Comparison of ENCODE assay signal across 21 cellular contexts in the genomic region with DNA sequence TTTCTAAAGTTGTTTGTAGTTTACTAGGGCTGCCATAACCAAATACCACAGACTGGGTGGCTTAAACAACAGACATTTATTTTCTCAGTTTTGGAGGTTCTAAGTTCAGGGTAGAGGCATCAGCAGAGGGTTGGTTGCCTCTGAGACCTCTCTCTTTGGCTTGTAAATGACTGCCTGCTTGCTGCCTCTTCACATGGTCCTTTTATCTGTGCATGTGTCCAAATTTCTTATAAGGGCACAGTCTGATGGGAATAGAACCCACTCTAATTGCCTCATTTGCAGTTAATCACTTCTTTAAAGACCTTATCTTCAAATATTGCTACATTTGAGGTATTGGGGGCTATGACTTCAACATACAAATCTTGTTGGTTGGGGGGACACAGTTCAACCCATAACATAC. TPM values are rescaled to one million over a fixed set of nuclear protein-coding genes. Genes with fewer than 3 reads are reported as not detected.
DNase-seq lines count a peak whose midpoint lies in the region; ATAC-seq and TF ChIP-seq lines count a peak whose summit lies in the region.
"Had no signal": no experiment of that assay in that cellular context is flagged by ENCODE, and none has a peak within 500 bp of the region (broad histone marks: within the 10 kb centered on the region; RNA-seq: fewer than 3 reads in every experiment).

No MANE protein-coding gene starts in this region.

- H3K4me3 Mint-ChIP-seq in activated CD4-positive, alpha-beta T cell treated with anti-CD3 and anti-CD28 coated beads, Interleukin-2, amount 10 ng/mL, durations not matched to agents 24 days and 14 days: no peak overlapping the region
- peak overlapping the region; percentile 15 for H3K4me3 Mint-ChIP-seq in CD4-positive, alpha-beta T cell
- no peak overlapping the region for H3K4me3 Mint-ChIP-seq in activated T-helper 17 cell treated with anti-CD3 and anti-CD28 coated beads, Interleukin-2, amount 50 U/mL, for 72 hours
- H3K4me3 Mint-ChIP-seq in natural killer cell: no peak overlapping the region
- H3K4me3 Mint-ChIP-seq: dendritic cell treated with granulocyte-macrophage colony-stimulating factor and Interleukin-4, amounts not matched to agents 40 ng/mL and 50 ng/mL, for 4 days had no signal

- no peak overlapping the region for H3K27ac ChIP-seq in CD4-positive, alpha-beta T cell (ENCODE audit: low read depth, low read length)
- H3K27ac ChIP-seq: A549, body of pancreas, stomach, upper lobe of right lung had no signal

- peak overlapping the region; percentile 62 for H3K27ac Mint-ChIP-seq in activated CD4-positive, alpha-beta T cell treated with anti-CD3 and anti-CD28 coated beads, Interleukin-2, amount 10 ng/mL, durations not matched to agents 24 days and 14 days
- H3K27ac Mint-ChIP-seq in CD4-positive, alpha-beta T cell: peak overlapping the region; percentile 71
- peak overlapping the region; percentile 56 for H3K27ac Mint-ChIP-seq in activated T-helper 17 cell treated with anti-CD3 and anti-CD28 coated beads, Interleukin-2, amount 50 U/mL, for 72 hours
- peak overlapping the region; percentile 32 to 81 for H3K27ac Mint-ChIP-seq in natural killer cell
- H3K27ac Mint-ChIP-seq: dendritic cell treated with granulocyte-macrophage colony-stimulating factor and Interleukin-4, amounts not matched to agents 40 ng/mL and 50 ng/mL, for 4 days had no signal

- no peaks in the 10 kb centered on the region for H3K9me3 Mint-ChIP-seq in activated CD4-positive, alpha-beta T cell treated with anti-CD3 and anti-CD28 coated beads, Interleukin-2, amount 10 ng/mL, durations not matched to agents 24 days and 14 days
- H3K9me3 Mint-ChIP-seq in CD4-positive, alpha-beta T cell: no peaks in the 10 kb centered on the region
- H3K9me3 Mint-ChIP-seq in activated T-helper 17 cell treated with anti-CD3 and anti-CD28 coated beads, Interleukin-2, amount 50 U/mL, for 72 hours: no peaks in the 10 kb centered on the region
- no peaks in the 10 kb centered on the region for H3K9me3 Mint-ChIP-seq in natural killer cell
- H3K9me3 Mint-ChIP-seq: dendritic cell treated with granulocyte-macrophage colony-stimulating factor and Interleukin-4, amounts not matched to agents 40 ng/mL and 50 ng/mL, for 4 days had no signal

- no peaks in the 10 kb centered on the region for H3K27me3 Mint-ChIP-seq in activated CD4-positive, alpha-beta T cell treated with anti-CD3 and anti-CD28 coated beads, Interleukin-2, amount 10 ng/mL, durations not matched to agents 24 days and 14 days
- H3K27me3 Mint-ChIP-seq in CD4-positive, alpha-beta T cell: no peaks in the 10 kb centered on the region
- H3K27me3 Mint-ChIP-seq in activated T-helper 17 cell treated with anti-CD3 and anti-CD28 coated beads, Interleukin-2, amount 50 U/mL, for 72 hours: no peaks in the 10 kb centered on the region
- no peaks in the 10 kb centered on the region for H3K27me3 Mint-ChIP-seq in natural killer cell (ENCODE audit: low read depth in 2 of 2)
- H3K27me3 Mint-ChIP-seq: dendritic cell treated with granulocyte-macrophage colony-stimulating factor and Interleukin-4, amounts not matched to agents 40 ng/mL and 50 ng/mL, for 4 days had no signal

- peaks cover 47% of the 10 kb centered on the region for H3K4me1 Mint-ChIP-seq in activated CD4-positive, alpha-beta T cell treated with anti-CD3 and anti-CD28 coated beads, Interleukin-2, amount 10 ng/mL, durations not matched to agents 24 days and 14 days
- H3K4me1 Mint-ChIP-seq in CD4-positive, alpha-beta T cell (ENCODE audit: low read depth): peaks cover 76% of the 10 kb centered on the region
- peaks cover 51% of the 10 kb centered on the region for H3K4me1 Mint-ChIP-seq in activated T-helper 17 cell treated with anti-CD3 and anti-CD28 coated beads, Interleukin-2, amount 50 U/mL, for 72 hours
- H3K4me1 Mint-ChIP-seq in natural killer cell: peaks cover 55 to 62% of the 10 kb centered on the region in 2 donors

- CTCF ChIA-PET in CD4-positive, alpha-beta T cell (lab: Charles Lee): interaction anchor here (1.2 kb wide), 1 partner anchor 73 kb away, joined by 3 read pairs; no protein-coding TSS in a partner anchor

- no peaks in the 10 kb centered on the region for H3K27me3 ChIP-seq in CD4-positive, alpha-beta T cell (ENCODE audit: control insufficient read depth, insufficient read depth, low read length)
- H3K27me3 ChIP-seq: BLaER1 treated with 17β-estradiol and CSF1 and Interleukin-3, amounts not matched to agents 10 nM and 100 nM; body of pancreas; stomach; upper lobe of right lung had no signal

- peak; percentile 23 for ATAC-seq in CD4-positive, alpha-beta T cell (ENCODE audit: poor library complexity)
- no peak for ATAC-seq in activated T-helper 17 cell treated with anti-CD3 and anti-CD28 coated beads, Interleukin-2, amount 50 U/mL, for 72 hours (replicated peaks)
- peak in 2 of 3 donors; percentile 28 to 58 for ATAC-seq in natural killer cell
- ATAC-seq: A549, body of pancreas, upper lobe of right lung had no signal

- intact Hi-C loops in activated CD4-positive, alpha-beta T cell treated with anti-CD3 and anti-CD28 coated beads, Interleukin-2, amount 10 ng/mL, durations not matched to agents 24 days and 14 days (cut with micrococcal nuclease): no loop called here
- intact Hi-C loops in CD4-positive, alpha-beta T cell (cut with DNase I, micrococcal nuclease): no loop called here
- intact Hi-C loops in natural killer cell (cut with micrococcal nuclease): no loop called here

- no peak for TF ChIP-seq CTCF in CD4-positive, alpha-beta T cell (IDR thresholded peaks at IDR 0.05)
- no peak for TF ChIP-seq CTCF in natural killer cell (IDR thresholded peaks at IDR 0.05)

- POLR2A ChIA-PET in CD4-positive, alpha-beta T cell (lab: Charles Lee): interaction anchor here (0.7 kb wide), 1 partner anchor 335 kb away, joined by 3 read pairs; no protein-coding TSS in a partner anchor

- H3K36me3 Mint-ChIP-seq in activated CD4-positive, alpha-beta T cell treated with anti-CD3 and anti-CD28 coated beads, Interleukin-2, amount 10 ng/mL, durations not matched to agents 24 days and 14 days (ENCODE audit: low read depth): peaks cover 43% of the 10 kb centered on the region
- peaks cover 53% of the 10 kb centered on the region for H3K36me3 Mint-ChIP-seq in CD4-positive, alpha-beta T cell (ENCODE audit: low read depth)
- H3K36me3 Mint-ChIP-seq in activated T-helper 17 cell treated with anti-CD3 and anti-CD28 coated beads, Interleukin-2, amount 50 U/mL, for 72 hours (ENCODE audit: low read depth): peaks cover 79% of the 10 kb centered on the region
- H3K36me3 Mint-ChIP-seq in natural killer cell: peaks cover 8% of the 10 kb centered on the region

- DNase-seq in activated CD4-positive, alpha-beta T cell treated with anti-CD3 and anti-CD28 coated beads, Interleukin-2, amount 10 ng/mL, durations not matched to agents 24 days and 14 days: peak; percentile 50
- DNase-seq in activated CD4-positive, alpha-beta T cell treated with anti-CD3 and anti-CD28 coated beads for 1 hour: no peak
- DNase-seq in CD4-positive, alpha-beta T cell: no peak
- DNase-seq in natural killer cell (no peak), NCI-H2196 (lab: John Stamatoyannopoulos, UW; ENCODE audit: unreplicated experiment) (no peak), COLO829 (ENCODE audit: low spot score) (no peak), NCI-H524 treated with DMSO at 0.1 percent for 48 hours (lab: John Stamatoyannopoulos, UW) (no peak)
- DNase-seq: activated CD8-positive, alpha-beta memory T cell treated with anti-CD3 and anti-CD28 coated beads, Interleukin-2, amount 50 U/mL, for 4 hours; activated naive CD4-positive, alpha-beta T cell treated with Interleukin-2 at 50 U/mL for 16 hours; body of pancreas; foreskin fibroblast; hypothalamus; MM.1S; NCI-H2081; NCI-H510A treated with DMSO at 0.1 percent for 48 hours; stomach; upper lobe of right lung had no signal

- H3K9me3 ChIP-seq in CD4-positive, alpha-beta T cell (ENCODE audit: control insufficient read depth, low read length): no peaks in the 10 kb centered on the region
- H3K9me3 ChIP-seq: A549, body of pancreas, stomach, upper lobe of right lung had no signal

RNA-seq across cellular contexts. Expression of a gene that starts 36.8 kb away (rescaled TPM):
- total RNA-seq in activated CD4-positive, alpha-beta T cell treated with anti-CD3 and anti-CD28 coated beads, Interleukin-2, amount 10 ng/mL, durations not matched to agents 24 days and 14 days: 85.2 and 86.7 TPM in 2 replicates
- 100 to 1,000 TPM; 136 to 137 TPM for total RNA-seq in CD4-positive, alpha-beta T cell
- 100 to 1,000 TPM in 1 of 2 donors, 10 to 100 TPM in 1; 83.6 to 123 TPM for total RNA-seq in activated T-helper 17 cell treated with anti-CD3 and anti-CD28 coated beads, Interleukin-2, amount 50 U/mL, for 72 hours
- total RNA-seq in natural killer cell: 100 to 1,000 TPM; 104 to 130 (median 118) TPM
